Comparison of ENCODE assay signal across 24 cellular contexts in the genomic region with DNA sequence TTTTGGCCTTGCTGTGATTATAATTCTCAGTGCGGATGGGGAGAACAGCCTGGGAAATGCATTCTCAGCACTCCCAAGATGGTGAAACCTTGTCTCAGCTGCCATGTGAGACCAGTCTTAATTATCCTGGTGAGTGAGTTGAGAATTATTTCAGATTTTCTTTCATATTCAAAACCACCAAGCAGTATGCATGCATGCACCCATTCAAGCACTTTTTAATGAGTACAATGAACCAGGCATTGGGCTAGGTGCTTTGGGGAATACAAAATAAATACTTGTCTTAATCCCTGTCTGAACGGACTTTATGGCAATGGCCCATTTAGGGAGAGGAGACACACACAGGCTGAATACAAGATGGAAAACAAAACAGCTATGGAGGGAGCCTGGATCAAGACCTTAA.
DNase-seq lines count a peak whose midpoint lies in the region; ATAC-seq and TF ChIP-seq lines count a peak whose summit lies in the region.
"Had no signal": no experiment of that assay in that cellular context is flagged by ENCODE, and none has a peak within 500 bp of the region (broad histone marks: within the 10 kb centered on the region; RNA-seq: fewer than 3 reads in every experiment).

No MANE protein-coding gene starts in this region.

- no CpG with 5 or more reads among the region's 2 CpGs for WGBS in neuronal stem cell (ENCODE audit: extremely low coverage in 2 of 2, insufficient read length in 2 of 2, insufficient replicate concordance in 1 of 2), 2 donors

- peaks cover 30% of the 10 kb centered on the region for H3K4me1 ChIP-seq in HAP-1
- H3K4me1 ChIP-seq in neuronal stem cell (ENCODE audit: control insufficient read depth in 2 of 2, insufficient read depth in 1 of 2, low read depth in 1 of 2, low read length in 2 of 2) = peaks cover 3 to 6% of the 10 kb centered on the region in 2 donors
- no peaks in the 10 kb centered on the region for H3K4me1 ChIP-seq in CD8-positive, alpha-beta memory T cell (ENCODE audit: insufficient read depth, low read length)
- H3K4me1 ChIP-seq: A549 had no signal

- H2AK5ac ChIP-seq in neuronal stem cell (ENCODE audit: low read depth, low read length) = no peak overlapping the region

- H3K4me3 Mint-ChIP-seq in WTC11 (no peak overlapping the region), brain (no peak overlapping the region)
- no peak overlapping the region for H3K4me3 Mint-ChIP-seq in CD8-positive, alpha-beta memory T cell
- H3K4me3 Mint-ChIP-seq: B cell; CD4-positive, alpha-beta T cell; CD8-positive, alpha-beta T cell had no signal

- ATAC-seq in WTC11 = no peak
- ATAC-seq: A549; CD8-positive, alpha-beta T cell; GM12878 had no signal

- H4K91ac ChIP-seq in neuronal stem cell (ENCODE audit: low read depth, low read length, poor library complexity) = no peak overlapping the region

- no peak overlapping the region for H3K14ac ChIP-seq in neuronal stem cell (ENCODE audit: low read length)

- no peaks in the 10 kb centered on the region; the same call in 1 of the 2 replicates for H3K9me3 ChIP-seq in HAP-1
- H3K9me3 ChIP-seq in neuronal stem cell (replicated peaks in 1 of 2; ENCODE audit: control insufficient read depth in 2 of 2, insufficient read depth in 1 of 2, low read depth in 1 of 2, low read length in 2 of 2) = no peaks in the 10 kb centered on the region
- no peaks in the 10 kb centered on the region for H3K9me3 ChIP-seq in CD8-positive, alpha-beta memory T cell (ENCODE audit: low read length)
- H3K9me3 ChIP-seq: A549; BLaER1 treated with 17β-estradiol and CSF1 and Interleukin-3, amounts not matched to agents 10 nM and 100 nM had no signal

- in situ Hi-C loops in HAP-1 (cut with MboI; ENCODE audit: low sequenced_read_pairs) = no loop called here

- H3K27me3 ChIP-seq in HAP-1 (ENCODE audit: low read depth) = no peaks in the 10 kb centered on the region
- no peaks in the 10 kb centered on the region for H3K27me3 ChIP-seq in neuronal stem cell (ENCODE audit: control insufficient read depth in 3 of 3, insufficient read depth in 3 of 3, low read depth in 1 of 3, low read length in 3 of 3)
- H3K27me3 ChIP-seq in CD8-positive, alpha-beta memory T cell (ENCODE audit: insufficient read depth, low read length, poor library complexity, severe bottlenecking) = no peaks in the 10 kb centered on the region
- H3K27me3 ChIP-seq: BLaER1 treated with 17β-estradiol and CSF1 and Interleukin-3, amounts not matched to agents 10 nM and 100 nM had no signal

- H3K27me3 Mint-ChIP-seq in WTC11 (ENCODE audit: low read depth) (no peaks in the 10 kb centered on the region), brain (no peaks in the 10 kb centered on the region)
- H3K27me3 Mint-ChIP-seq in CD8-positive, alpha-beta memory T cell = no peaks in the 10 kb centered on the region
- H3K27me3 Mint-ChIP-seq: CD4-positive, alpha-beta T cell had no signal

- no peak overlapping the region for H2AFZ ChIP-seq in neuronal stem cell (ENCODE audit: low read length)

- no peak overlapping the region for H2BK12ac ChIP-seq in neuronal stem cell (ENCODE audit: low read length)

- H3K36me3 ChIP-seq in HAP-1 (replicated peaks) (peaks cover 4% of the 10 kb centered on the region), neuronal stem cell (replicated peaks in 1 of 2; ENCODE audit: control insufficient read depth in 2 of 2, insufficient read depth in 2 of 2, low read length in 2 of 2) (peaks cover 0 to 26% of the 10 kb centered on the region in 2 donors)
- H3K36me3 ChIP-seq in CD8-positive, alpha-beta memory T cell (ENCODE audit: insufficient read depth, low read length) = no peaks in the 10 kb centered on the region

- H3K27ac ChIP-seq in neuronal stem cell (replicated peaks; ENCODE audit: low read length) = peak overlapping the region; percentile 13
- H3K27ac ChIP-seq in CD8-positive, alpha-beta memory T cell (ENCODE audit: low read depth, low read length) = no peak overlapping the region
- H3K27ac ChIP-seq: 22Rv1; A549; BLaER1 treated with 17β-estradiol and CSF1 and Interleukin-3, amounts not matched to agents 10 nM and 100 nM; C4-2B had no signal

- H3K4me2 ChIP-seq in neuronal stem cell (ENCODE audit: insufficient read depth, low read length, poor library complexity, severe bottlenecking) = no peak overlapping the region
- H3K4me2 ChIP-seq: A549; BLaER1 treated with 17β-estradiol and CSF1 and Interleukin-3, amounts not matched to agents 10 nM and 100 nM had no signal

- no peak overlapping the region for H3K4ac ChIP-seq in neuronal stem cell (ENCODE audit: low read length)

- H2BK5ac ChIP-seq in neuronal stem cell (ENCODE audit: low read length) = no peak overlapping the region

- no peak overlapping the region for H4K8ac ChIP-seq in neuronal stem cell (ENCODE audit: low read depth, low read length)

- H3K4me3 ChIP-seq in HAP-1 (no peak overlapping the region), neuronal stem cell (ENCODE audit: low read length in 2 of 2) (no peak overlapping the region)
- no peak overlapping the region for H3K4me3 ChIP-seq in CD8-positive, alpha-beta memory T cell (ENCODE audit: low read length)
- H3K4me3 ChIP-seq: A549; BLaER1 treated with 17β-estradiol and CSF1 and Interleukin-3, amounts not matched to agents 10 nM and 100 nM; GM12878 had no signal

- no peak overlapping the region for H3K18ac ChIP-seq in neuronal stem cell (ENCODE audit: low read length)

- no peaks in the 10 kb centered on the region for H3K9me3 Mint-ChIP-seq in WTC11
- H3K9me3 Mint-ChIP-seq in brain = peaks cover 0 to 5% (median 0%) of the 10 kb centered on the region in 5 experiments
- no peaks in the 10 kb centered on the region for H3K9me3 Mint-ChIP-seq in CD8-positive, alpha-beta memory T cell
- H3K9me3 Mint-ChIP-seq: CD4-positive, alpha-beta T cell; CD8-positive, alpha-beta T cell had no signal

- no peaks in the 10 kb centered on the region for H3K36me3 Mint-ChIP-seq in WTC11
- H3K36me3 Mint-ChIP-seq in brain = peaks cover 12% of the 10 kb centered on the region
- H3K36me3 Mint-ChIP-seq in CD8-positive, alpha-beta memory T cell = peaks cover 0 to 17% (median 4%) of the 10 kb centered on the region in 3 donors

- H3K9ac ChIP-seq in neuronal stem cell (ENCODE audit: low read depth, low read length, poor library complexity) = no peak overlapping the region
- H3K9ac ChIP-seq: BLaER1 treated with 17β-estradiol and CSF1 and Interleukin-3, amounts not matched to agents 10 nM and 100 nM had no signal

- no peak overlapping the region for H2BK120ac ChIP-seq in neuronal stem cell (ENCODE audit: low read depth, low read length)

- peak overlapping the region; percentile 33; the same call in 1 of the 2 replicates for H3K27ac Mint-ChIP-seq in WTC11
- H3K27ac Mint-ChIP-seq in brain = peak overlapping the region in 4 of 5 experiments; percentile 26 to 83 (median 52)
- no peak overlapping the region for H3K27ac Mint-ChIP-seq in CD8-positive, alpha-beta memory T cell
- H3K27ac Mint-ChIP-seq: B cell; CD4-positive, alpha-beta T cell; CD8-positive, alpha-beta T cell had no signal

- CTCF ChIA-PET in WTC11 (lab: Charles Lee) = no interaction called here
- CTCF ChIA-PET in CD8-positive, alpha-beta memory T cell (lab: Charles Lee) = no interaction called here

- POLR2A ChIA-PET in WTC11 (lab: Charles Lee) = no interaction called here
- POLR2A ChIA-PET in CD8-positive, alpha-beta memory T cell (lab: Charles Lee) = no interaction called here

- H3K23ac ChIP-seq in neuronal stem cell (ENCODE audit: low read depth, low read length, poor library complexity) = no peak overlapping the region

- no peak for TF ChIP-seq CTCF in WTC11 (IDR thresholded peaks at IDR 0.05)
- TF ChIP-seq CTCF in brain (conservative IDR thresholded peaks at IDR 0.05) = no peak

- H3K79me1 ChIP-seq in neuronal stem cell (ENCODE audit: low read depth, low read length) = no peaks in the 10 kb centered on the region

- no peak overlapping the region for H2BK15ac ChIP-seq in neuronal stem cell (ENCODE audit: low read length)

- H3K4me1 Mint-ChIP-seq in WTC11 = peaks cover 3% of the 10 kb centered on the region; the same call in 1 of the 2 replicates
- peaks cover 18% of the 10 kb centered on the region for H3K4me1 Mint-ChIP-seq in brain
- no peaks in the 10 kb centered on the region for H3K4me1 Mint-ChIP-seq in CD8-positive, alpha-beta memory T cell
- H3K4me1 Mint-ChIP-seq: B cell had no signal

- DNase-seq in HAP-1 (ENCODE audit: low spot score in 2 of 2) (peak; percentile 75 to 100), WTC11 (ENCODE audit: low spot score) (no peak), neuronal stem cell (ENCODE audit: low spot score) (no peak), NCI-H1417 (lab: John Stamatoyannopoulos, UW) (no peak), middle frontal gyrus (ENCODE audit: extremely low spot score, low spot score) (no peak)
- no peak for DNase-seq in CD8-positive, alpha-beta memory T cell
- DNase-seq: AML-193; CD4-positive, alpha-beta T cell; CD8-positive, alpha-beta T cell; COR-L47; DMS 273 treated with DMSO at 0.1 percent for 48 hours; DMS153; DMS53; DMS79; DND-41; EL; GDM1 had no signal

TF ChIP-seq in WTC11, 78 proteins besides CTCF, POLR2A, EP300 and RAD21:
- TF ChIP-seq JAZF1 (CRISPR knock-in tag; IDR thresholded peaks at IDR 0.05) (no peak), ZNF121 (CRISPR knock-in tag; IDR thresholded peaks at IDR 0.05) (no peak), ATF1 (CRISPR knock-in tag; IDR thresholded peaks at IDR 0.05) (no peak)

Comparison
In these comparisons a context has a peak if more than half of its experiments do, and no peak if none do; other contexts are left out.
1. DNase-seq: peak in HAP-1 (2 of 2); none in WTC11 (single experiment), neuronal stem cell (single experiment), CD8-positive, alpha-beta memory T cell (0 of 5), NCI-H1417 (0 of 3) and middle frontal gyrus (single experiment).
2. H3K27ac Mint-ChIP-seq: peak in WTC11 (single experiment) and brain (4 of 5); none in CD8-positive, alpha-beta memory T cell (0 of 8).